In genomic region chr2:168401771-168402170, GRCh38 we compare ENCODE assay signal across 36 cellular contexts.
"Had no signal": no experiment of that assay in that cellular context is flagged by ENCODE, and none has a peak within 500 bp of the region (broad histone marks: within the 10 kb centered on the region; RNA-seq: fewer than 3 reads in every experiment).

No MANE protein-coding gene starts in this region.

- H3K27ac Mint-ChIP-seq: activated CD8-positive, alpha-beta T cell treated with anti-CD3 and anti-CD28 coated beads for 36 hours; activated naive CD8-positive, alpha-beta T cell treated with anti-CD3 and anti-CD28 coated beads for 36 hours; activated T-cell treated with anti-CD3 and anti-CD28 coated beads, Interleukin-2, amount 50 U/mL, for 72 hours; activated T-helper 17 cell treated with anti-CD3 and anti-CD28 coated beads, Interleukin-2, amount 50 U/mL, for 72 hours had no signal

- ATAC-seq: activated CD8-positive, alpha-beta T cell treated with anti-CD3 and anti-CD28 coated beads for 36 hours; activated T-cell treated with anti-CD3 and anti-CD28 coated beads, Interleukin-2, amount 50 U/mL, for 72 hours; activated T-helper 17 cell treated with anti-CD3 and anti-CD28 coated beads, Interleukin-2, amount 50 U/mL, for 72 hours; PC-3; Right ventricle myocardium inferior had no signal

- H3K36me3 ChIP-seq: brain microvascular endothelial cell, cardiac muscle cell, WERI-Rb-1 had no signal

- H3K9me3 Mint-ChIP-seq: central memory CD8-positive, alpha-beta T cell had no signal

- H3K36me3 Mint-ChIP-seq: activated naive CD8-positive, alpha-beta T cell treated with anti-CD3 and anti-CD28 coated beads for 36 hours; IgD-negative memory B cell had no signal

- H3K4me3 Mint-ChIP-seq: activated CD8-positive, alpha-beta T cell treated with anti-CD3 and anti-CD28 coated beads for 36 hours; activated naive CD8-positive, alpha-beta T cell treated with anti-CD3 and anti-CD28 coated beads for 36 hours; activated T-cell treated with anti-CD3 and anti-CD28 coated beads, Interleukin-2, amount 50 U/mL, for 72 hours; activated T-helper 17 cell treated with anti-CD3 and anti-CD28 coated beads, Interleukin-2, amount 50 U/mL, for 72 hours; central memory CD8-positive, alpha-beta T cell; IgD-negative memory B cell had no signal

- H3K4me3 ChIP-seq: cardiac muscle cell had no signal

- H3K4me1 Mint-ChIP-seq: activated T-helper 17 cell treated with anti-CD3 and anti-CD28 coated beads, Interleukin-2, amount 50 U/mL, for 72 hours; central memory CD8-positive, alpha-beta T cell; IgD-negative memory B cell had no signal

- H3K27ac ChIP-seq: brain microvascular endothelial cell, cardiac muscle cell, RWPE1, WERI-Rb-1 had no signal

- DNase-seq: activated CD4-positive, alpha-beta T cell treated with anti-CD3 and anti-CD28 coated beads for 1 hour; activated CD4-positive, alpha-beta T cell treated with anti-CD3 and anti-CD28 coated beads for 48 hours; activated CD4-positive, CD25-positive, alpha-beta regulatory T cell; activated CD8-positive, alpha-beta T cell treated with anti-CD3 and anti-CD28 coated beads for 36 hours; activated effector memory CD4-positive, alpha-beta T cell treated with anti-CD3 and anti-CD28 coated beads, Interleukin-2, amount 50 U/mL, for 16 hours; activated naive CD4-positive, alpha-beta T cell treated with Interleukin-2 at 50 U/mL for 16 hours; activated naive CD8-positive, alpha-beta T cell treated with anti-CD3 and anti-CD28 coated beads for 36 hours; activated T-cell treated with anti-CD3 and anti-CD28 coated beads, Interleukin-2, amount 50 U/mL, for 1 hour; activated T-cell treated with anti-CD3 and anti-CD28 coated beads, Interleukin-2, amount 50 U/mL, for 72 hours; amniotic stem cell; aorta; brain microvascular endothelial cell; Karpas-422; KBM-7; NCI-H1092 treated with DMSO at 0.1 percent for 48 hours; NCI-H1417; NCI-H1694; NCI-H1930; NCI-H2081 treated with DMSO at 0.1 percent for 48 hours; NCI-H226; NCI-H446 treated with DMSO at 0.1 percent for 48 hours; NCI-H524; NK-92 treated with Interleukin-12 subunit alpha and Interleukin-12 subunit beta, amount 100 ng/mL, for 24 hours; PC-3; SIG-M5; SW 1271; T-helper 1 cell; T-helper 2 cell; T-helper 9 cell; WERI-Rb-1 had no signal
